18 cellular contexts compared by ENCODE assay signal in genomic region chr17:83036666-83037065, GRCh38.
"Had no signal": no experiment of that assay in that cellular context is flagged by ENCODE, and none has a peak within 500 bp of the region (broad histone marks: within the 10 kb centered on the region; RNA-seq: fewer than 3 reads in every experiment).

No MANE protein-coding gene starts in this region.

- H3K9me3 ChIP-seq: thyroid gland had no signal

- H3K4me3 Mint-ChIP-seq: activated CD4-positive, alpha-beta T cell treated with anti-CD3 and anti-CD28 coated beads, Interleukin-2, amount 10 ng/mL, durations not matched to agents 24 days and 14 days; activated naive CD8-positive, alpha-beta T cell treated with anti-CD3 and anti-CD28 coated beads, Interleukin-2, amount 50 U/mL, for 24 hours; activated T-cell treated with anti-CD3 and anti-CD28 coated beads, Interleukin-2, amount 50 U/mL, for 72 hours; memory B cell; nephron; stimulated activated naive CD8-positive, alpha-beta T cell treated with anti-CD3 and anti-CD28 coated beads, Interleukin-15, Interleukin-2, amounts not matched to agents 100 ng/mL and 50 ng/mL, for 24 hours; T-helper 17 cell had no signal

- H3K4me1 ChIP-seq: psoas muscle, thyroid gland, uterus had no signal

- H3K4me1 Mint-ChIP-seq: activated naive CD8-positive, alpha-beta T cell treated with anti-CD3 and anti-CD28 coated beads, Interleukin-2, amount 50 U/mL, for 24 hours; memory B cell; nephron had no signal

- H3K27ac ChIP-seq: cardiac muscle cell, psoas muscle, thyroid gland, uterus had no signal

- ATAC-seq: activated naive CD8-positive, alpha-beta T cell treated with anti-CD3 and anti-CD28 coated beads, Interleukin-2, amount 50 U/mL, for 24 hours; activated T-cell treated with anti-CD3 and anti-CD28 coated beads, Interleukin-2, amount 50 U/mL, for 72 hours; left cardiac atrium; psoas muscle; T-helper 17 cell had no signal

- H3K36me3 ChIP-seq: cardiac muscle cell, thyroid gland, uterus had no signal

- H3K27me3 Mint-ChIP-seq: activated CD4-positive, alpha-beta T cell treated with anti-CD3 and anti-CD28 coated beads, Interleukin-2, amount 10 ng/mL, durations not matched to agents 24 days and 14 days; activated naive CD8-positive, alpha-beta T cell treated with anti-CD3 and anti-CD28 coated beads, Interleukin-2, amount 50 U/mL, for 24 hours; memory B cell; stimulated activated naive CD8-positive, alpha-beta T cell treated with anti-CD3 and anti-CD28 coated beads, Interleukin-15, Interleukin-2, amounts not matched to agents 100 ng/mL and 50 ng/mL, for 24 hours; T-helper 17 cell had no signal

- H3K4me3 ChIP-seq: cardiac muscle cell, psoas muscle, thyroid gland, uterus had no signal

- DNase-seq: activated CD4-positive, alpha-beta T cell treated with anti-CD3 and anti-CD28 coated beads, Interleukin-2, amount 10 ng/mL, durations not matched to agents 24 days and 14 days; activated gamma-delta T cell; activated naive CD4-positive, alpha-beta T cell treated with anti-CD3 and anti-CD28 coated beads, Interleukin-2, amount 50 U/mL, for 16 hours; activated naive CD8-positive, alpha-beta T cell treated with anti-CD3 and anti-CD28 coated beads, Interleukin-2, amount 50 U/mL, for 24 hours; activated T-cell treated with anti-CD3 and anti-CD28 coated beads, Interleukin-2, amount 50 U/mL, for 72 hours; hippocampal formation; left cardiac atrium; psoas muscle; stimulated activated CD4-positive, alpha-beta T cell treated with anti-CD3 and anti-CD28 coated beads, Interleukin-1b, Interleukin-23, amount 100 ng/mL, for 48 hours; substantia nigra; SW 1271; T-helper 17 cell; thyroid gland; uterus had no signal

- H3K27me3 ChIP-seq: cardiac muscle cell, thyroid gland, uterus had no signal

- H3K27ac Mint-ChIP-seq: activated CD4-positive, alpha-beta T cell treated with anti-CD3 and anti-CD28 coated beads, Interleukin-2, amount 10 ng/mL, durations not matched to agents 24 days and 14 days; activated naive CD8-positive, alpha-beta T cell treated with anti-CD3 and anti-CD28 coated beads, Interleukin-2, amount 50 U/mL, for 24 hours; activated T-cell treated with anti-CD3 and anti-CD28 coated beads, Interleukin-2, amount 50 U/mL, for 72 hours; memory B cell; nephron; stimulated activated naive CD8-positive, alpha-beta T cell treated with anti-CD3 and anti-CD28 coated beads, Interleukin-15, Interleukin-2, amounts not matched to agents 100 ng/mL and 50 ng/mL, for 24 hours; T-helper 17 cell had no signal
